Comparison of ENCODE assay signal across 18 cellular contexts in genomic region chr19:29383696-29384095, GRCh38.
"Had no signal": no experiment of that assay in that cellular context is flagged by ENCODE, and none has a peak within 500 bp of the region (broad histone marks: within the 10 kb centered on the region; RNA-seq: fewer than 3 reads in every experiment).

No MANE protein-coding gene starts in this region.

- H3K9me3 ChIP-seq: esophagus muscularis mucosa, gastrocnemius medialis, tibial artery, upper lobe of left lung, uterus had no signal

- ATAC-seq: gastrocnemius medialis; left colon; naive thymus-derived CD4-positive, alpha-beta T cell; stimulated activated effector memory CD8-positive, alpha-beta T cell treated with anti-CD3 and anti-CD28 coated beads, Interleukin-12 subunit alpha, Interleukin-12 subunit beta, amount 100 ng/mL, for 72 hours; stimulated activated naive CD8-positive, alpha-beta T cell treated with anti-CD3 and anti-CD28 coated beads, Interleukin-15, Interleukin-2, amounts not matched to agents 100 U/mL and 50 U/mL, for 24 hours had no signal

- H3K4me3 ChIP-seq: esophagus muscularis mucosa, gastrocnemius medialis, smooth muscle cell, tibial artery, upper lobe of left lung, uterus had no signal

- H3K27ac ChIP-seq: epithelial cell of prostate, esophagus muscularis mucosa, gastrocnemius medialis, tibial artery, upper lobe of left lung, uterus had no signal

- H3K4me1 ChIP-seq: esophagus muscularis mucosa, gastrocnemius medialis, tibial artery, upper lobe of left lung, uterus had no signal

- H3K36me3 ChIP-seq: esophagus muscularis mucosa, gastrocnemius medialis, tibial artery, upper lobe of left lung, uterus had no signal

- DNase-seq: effector memory CD4-positive, alpha-beta T cell; gastrocnemius medialis; glutamatergic neuron; immature natural killer cell; mesendoderm; naive thymus-derived CD4-positive, alpha-beta T cell; nephron progenitor cell; stimulated activated CD4-positive, alpha-beta T cell treated with anti-CD3 and anti-CD28 coated beads, Interleukin-4, amount 100 ng/mL, for 1 hour; stimulated activated CD8-positive, alpha-beta memory T cell treated with anti-CD3 and anti-CD28 coated beads, Interleukin-4, amount 100 ng/mL, for 48 hours; stimulated activated naive CD8-positive, alpha-beta T cell treated with anti-CD3 and anti-CD28 coated beads, Interleukin-15, Interleukin-2, amounts not matched to agents 100 U/mL and 50 U/mL, for 24 hours had no signal

- H3K27me3 ChIP-seq: upper lobe of left lung, uterus had no signal
